Comparison of ENCODE assay signal across 8 cellular contexts in the genomic region with DNA sequence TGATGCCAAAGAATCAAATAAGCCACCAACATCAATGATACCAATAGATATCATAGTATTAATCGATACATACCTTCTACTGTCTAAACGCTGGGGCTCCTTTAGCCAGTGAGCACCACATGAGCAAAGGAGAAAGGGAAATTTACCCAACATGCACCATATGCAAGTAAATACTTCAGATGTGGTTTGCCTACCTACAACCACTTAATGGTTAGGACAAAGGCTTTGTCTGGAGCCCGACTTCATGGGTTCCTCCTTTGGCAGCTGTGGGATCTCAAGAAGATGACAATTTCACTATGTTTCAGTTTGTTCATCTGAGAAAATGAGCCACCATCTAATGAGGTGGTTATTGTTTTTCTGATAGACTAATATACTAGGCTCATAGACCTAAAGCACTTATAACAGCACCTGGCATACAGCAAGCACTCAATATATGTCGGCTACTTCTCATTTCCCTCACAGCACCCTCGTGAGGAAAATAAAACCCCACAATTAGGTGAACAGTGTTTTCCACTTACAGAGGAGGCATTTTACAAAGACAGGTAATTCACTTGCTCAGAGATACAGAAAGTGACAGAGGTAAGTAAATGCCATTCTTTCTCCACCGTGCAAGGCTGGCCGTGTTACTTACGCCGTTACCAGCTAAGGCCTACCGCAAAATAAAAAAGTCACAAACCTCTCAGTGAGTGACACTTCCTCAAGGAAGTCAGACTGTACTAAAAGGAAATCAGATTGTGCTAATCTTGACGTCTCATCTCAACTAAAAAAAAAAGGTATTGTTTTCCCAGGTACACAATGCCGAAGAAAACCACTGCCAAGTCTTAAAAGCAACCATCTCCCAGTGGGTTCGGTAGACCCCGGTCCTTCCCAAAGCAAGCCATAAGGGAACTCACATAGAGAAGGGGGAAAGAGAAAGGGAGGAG. TPM values are rescaled to one million over a fixed set of nuclear protein-coding genes. Genes with fewer than 3 reads are reported as not detected.
DNase-seq lines count a peak whose midpoint lies in the region; ATAC-seq and TF ChIP-seq lines count a peak whose summit lies in the region.

No MANE protein-coding gene starts in this region.

- H3F3A ChIP-seq in Loucy (ENCODE audit: low read depth) = peaks cover 7% of the 10 kb centered on the region

- peaks cover 26% of the 10 kb centered on the region for H4K20me1 ChIP-seq in Loucy (ENCODE audit: insufficient read depth, low read length, poor library complexity, severe bottlenecking)

- H3K4me2 ChIP-seq in Loucy (ENCODE audit: low read depth, low read length, poor library complexity, severe bottlenecking) = peak overlapping the region; percentile 87

- no peaks in the 10 kb centered on the region for H3K36me3 ChIP-seq in Loucy (ENCODE audit: insufficient read depth, low read length)

- H3K4me3 ChIP-seq in Loucy (ENCODE audit: low read length, poor library complexity, severe bottlenecking) = peak overlapping the region; percentile 96

- peaks cover 16% of the 10 kb centered on the region for H3K79me2 ChIP-seq in Loucy (ENCODE audit: insufficient read depth, low read length)

- no peaks in the 10 kb centered on the region for H3K27me3 ChIP-seq in Loucy (ENCODE audit: insufficient read depth, low read length, poor library complexity, severe bottlenecking)

- no peaks in the 10 kb centered on the region for H3K9me2 ChIP-seq in Loucy (replicated peaks; ENCODE audit: low read depth, low read length)

- DNase-seq in CD1c-positive myeloid dendritic cell (ENCODE audit: extremely low spot score) = peak; percentile 64
- peak; percentile 15 for DNase-seq in activated gamma-delta T cell treated with anti-CD3 and anti-CD28 coated beads, Interleukin-2, amount 50 U/mL, for 16 hours (ENCODE audit: low read depth)
- DNase-seq in lung microvascular endothelial cell (ENCODE audit: low read depth in 2 of 2) = peak; percentile 2 to 58
- DNase-seq in NCI-H2227 treated with DMSO at 0.1 percent for 48 hours (lab: John Stamatoyannopoulos, UW) = no peak
- no peak for DNase-seq in HUDEP-2 (lab: John Stamatoyannopoulos, UW; ENCODE audit: unreplicated experiment in 76 of 76)

- no peaks in the 10 kb centered on the region for H3K9me3 ChIP-seq in Loucy (ENCODE audit: insufficient read depth, low read depth, low read length)

- no peak overlapping the region for H2AFZ ChIP-seq in Loucy (ENCODE audit: low read length)

- H3K9ac ChIP-seq in Loucy (ENCODE audit: low read depth, low read length, poor library complexity, severe bottlenecking) = peak overlapping the region; percentile 61

- peaks cover 47% of the 10 kb centered on the region for H3K4me1 ChIP-seq in Loucy (ENCODE audit: insufficient read depth, low read length, poor library complexity, severe bottlenecking)

- ATAC-seq in HG02798 (IDR thresholded peaks at IDR 0.05; ENCODE audit: poor library complexity, unreplicated experiment) (no peak), HG03342 (IDR thresholded peaks at IDR 0.05; ENCODE audit: unreplicated experiment) (no peak)

- TF ChIP-seq CTCF in Loucy (conservative IDR thresholded peaks at IDR 0.05; ENCODE audit: low read length) = no peak

RNA-seq across cellular contexts. Expression of a gene that starts 1.6 kb away (rescaled TPM):
- total RNA-seq in lung microvascular endothelial cell = 7.8 and 9.7 TPM in 2 replicates

RNA-seq across cellular contexts. Expression of a gene that starts 1.8 kb away (rescaled TPM):
- 8.5 and 9.5 TPM in 2 replicates for total RNA-seq in lung microvascular endothelial cell

Comparison
In these comparisons a context has a peak if more than half of its experiments do, and no peak if none do; other contexts are left out.
1. DNase-seq: peak in CD1c-positive myeloid dendritic cell (single experiment), activated gamma-delta T cell treated with anti-CD3 and anti-CD28 coated beads, Interleukin-2, amount 50 U/mL, for 16 hours (single experiment) and lung microvascular endothelial cell (2 of 2); none in NCI-H2227 treated with DMSO at 0.1 percent for 48 hours (single experiment) and HUDEP-2 (0 of 76).